Comparison of ENCODE assay signal across 8 cellular contexts in genomic region chr13:30307966-30308290, GRCh38. TPM values are rescaled to one million over a fixed set of nuclear protein-coding genes. Genes with fewer than 3 reads are reported as not detected.
DNase-seq lines count a peak whose midpoint lies in the region; ATAC-seq and TF ChIP-seq lines count a peak whose summit lies in the region.

No MANE protein-coding gene starts in this region.

- H3K9me3 ChIP-seq in adrenal gland (replicated peaks in 1 of 3) (no peaks in the 10 kb centered on the region), right lobe of liver (no peaks in the 10 kb centered on the region), tibial nerve (no peaks in the 10 kb centered on the region)

- H3K4me3 ChIP-seq in adrenal gland (peak overlapping the region; percentile 20 to 86 (median 82)), right lobe of liver (peak overlapping the region; percentile 89 to 100 (median 94)), tibial nerve (peak overlapping the region; percentile 64 to 99 (median 86))

- H3K27me3 ChIP-seq in adrenal gland (no peaks in the 10 kb centered on the region), right lobe of liver (no peaks in the 10 kb centered on the region), tibial nerve (no peaks in the 10 kb centered on the region)

- H3K4me1 Mint-ChIP-seq in activated T-cell treated with anti-CD3 and anti-CD28 coated beads, Interleukin-2, amount 50 U/mL, for 4 hours (ENCODE audit: low read depth): peaks cover 31% of the 10 kb centered on the region

- no peaks in the 10 kb centered on the region for H3K36me3 Mint-ChIP-seq in activated T-cell treated with anti-CD3 and anti-CD28 coated beads, Interleukin-2, amount 50 U/mL, for 4 hours (ENCODE audit: insufficient read depth)

- H3K36me3 ChIP-seq in adrenal gland (replicated peaks in 1 of 2): no peaks in the 10 kb centered on the region
- no peaks in the 10 kb centered on the region for H3K36me3 ChIP-seq in right lobe of liver
- H3K36me3 ChIP-seq in tibial nerve: peaks cover 0 to 8% (median 0%) of the 10 kb centered on the region in 3 donors

- H3K4me3 Mint-ChIP-seq in activated T-cell treated with anti-CD3 and anti-CD28 coated beads, Interleukin-2, amount 50 U/mL, for 4 hours: peak overlapping the region; percentile 86

- WGBS in adrenal gland, 4 donors: 33 to 43% (median 36%) methylated on average over 8 of the region's 8 CpGs
- WGBS in right lobe of liver (ENCODE audit: insufficient coverage, low coverage, low lambda C conversion rate, missing lambda C conversion rate): 40% methylated on average over 8 of the region's 8 CpGs
- WGBS in tibial nerve, 2 donors: 32 to 33% methylated on average over 8 of the region's 8 CpGs

- ATAC-seq in activated T-cell treated with anti-CD3 and anti-CD28 coated beads, Interleukin-2, amount 50 U/mL, for 4 hours: no peak
- ATAC-seq in right lobe of liver (no peak), left colon (no peak)

- no peaks in the 10 kb centered on the region for H3K9me3 Mint-ChIP-seq in activated T-cell treated with anti-CD3 and anti-CD28 coated beads, Interleukin-2, amount 50 U/mL, for 4 hours

- TF ChIP-seq CTCF in adrenal gland (IDR thresholded peaks at IDR 0.05): no peak
- TF ChIP-seq CTCF in right lobe of liver (IDR thresholded peaks at IDR 0.05): no peak
- TF ChIP-seq CTCF in tibial nerve (IDR thresholded peaks at IDR 0.05): no peak

- intact Hi-C loops in adrenal gland (cut with DNase I) (no loop called here), right lobe of liver (cut with DNase I) (no loop called here), left colon (cut with DNase I, micrococcal nuclease) (loop anchor here in 1 of 2 donors (10.0 kb wide), 1 partner anchor 77 kb away; no protein-coding TSS in a partner anchor)

- no peak for TF ChIP-seq POLR2A in adrenal gland (IDR thresholded peaks at IDR 0.05)
- TF ChIP-seq POLR2A in right lobe of liver (IDR thresholded peaks at IDR 0.05): no peak
- TF ChIP-seq POLR2A in tibial nerve (IDR thresholded peaks at IDR 0.05): no peak

- H3K27me3 Mint-ChIP-seq in activated T-cell treated with anti-CD3 and anti-CD28 coated beads, Interleukin-2, amount 50 U/mL, for 4 hours (ENCODE audit: low read depth): no peaks in the 10 kb centered on the region

- H3K27ac ChIP-seq in adrenal gland (peak overlapping the region in 1 of 5 donors; percentile 81), right lobe of liver (peak overlapping the region in 1 of 3 donors; percentile 66), tibial nerve (peak overlapping the region; percentile 91 to 93 (median 92))

- H3K4me1 ChIP-seq in adrenal gland (replicated peaks in 1 of 2) (peaks cover 6 to 24% of the 10 kb centered on the region in 2 donors), right lobe of liver (peaks cover 0 to 10% (median 0%) of the 10 kb centered on the region in 4 donors), tibial nerve (peaks cover 0 to 52% (median 10%) of the 10 kb centered on the region in 4 donors)

- no peak for TF ChIP-seq EP300 in tibial nerve (IDR thresholded peaks at IDR 0.05)

- DNase-seq in activated T-cell treated with anti-CD3 and anti-CD28 coated beads, Interleukin-2, amount 50 U/mL, for 4 hours: no peak
- no peak for DNase-seq in activated T-cell treated with anti-CD3 and anti-CD28 coated beads, Interleukin-2, amount 50 U/mL, for 48 hours
- DNase-seq in adrenal gland (no peak), right lobe of liver (no peak), tibial nerve (ENCODE audit: low spot score in 2 of 2) (no peak), NCI-H446 (lab: John Stamatoyannopoulos, UW) (no peak), left colon (no peak)
- no peak for DNase-seq in activated CD4-positive, alpha-beta T cell treated with anti-CD3 and anti-CD28 coated beads for 4 hours

RNA-seq across cellular contexts. Expression of gene KATNAL1, which starts 0.6 kb away (rescaled TPM):
- total RNA-seq in activated T-cell treated with anti-CD3 and anti-CD28 coated beads, Interleukin-2, amount 50 U/mL, for 4 hours: 1 to 10 TPM; 3.3 to 5.2 (median 4.0) TPM
- total RNA-seq in adrenal gland (10 to 100 TPM in 5 of 8 donors, 1 to 10 TPM in 3; 4.5 to 16.6 (median 11.2) TPM), right lobe of liver (1 to 10 TPM; 6.3 to 10.0 (median 9.3) TPM), tibial nerve (10 to 100 TPM; 13.5 to 27.2 (median 21.7) TPM), left colon (1 to 10 TPM; 3.3 to 9.4 TPM)
- polyA plus RNA-seq in adrenal gland: 1 to 10 TPM; 1.5 to 8.0 (median 2.8) TPM
